8 cellular contexts compared by ENCODE assay signal in the genomic region with DNA sequence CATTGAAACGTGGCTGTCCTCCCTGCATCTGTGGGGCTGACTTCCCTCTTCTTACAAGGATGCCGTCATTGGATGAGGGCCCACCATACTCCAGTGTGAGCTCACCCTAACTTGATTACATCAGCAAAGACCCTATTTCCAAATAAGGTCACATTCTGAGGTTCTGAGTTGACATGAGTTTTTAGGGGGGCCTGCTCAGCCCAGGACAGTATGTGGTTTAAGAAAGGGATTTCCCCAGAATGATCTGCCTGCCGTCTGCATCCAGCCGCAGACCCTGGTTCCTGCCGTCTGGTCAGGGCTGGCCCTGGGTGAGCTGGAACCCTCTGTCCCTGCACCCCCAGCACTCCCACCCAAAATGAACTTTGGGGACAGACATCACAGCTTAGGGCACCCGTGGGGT.
DNase-seq lines count a peak whose midpoint lies in the region; ATAC-seq, FAIRE-seq and TF ChIP-seq lines count a peak whose summit lies in the region.
"Not testable (repeated sequence)": the region's sequence is repeated elsewhere in the genome, so short reads cannot be mapped to it uniquely, and the experiment has no call there.

No MANE protein-coding gene starts in this region.

- not testable (repeated sequence) for H3K36me3 Mint-ChIP-seq in CD8-positive, alpha-beta T cell; T-helper 17 cell (ENCODE audit: low read depth); activated CD8-positive, alpha-beta T cell treated with anti-CD3 and anti-CD28 coated beads for 36 hours (ENCODE audit: low read depth); effector memory CD8-positive, alpha-beta T cell (ENCODE audit: insufficient read depth); naive B cell; natural killer cell; stimulated activated memory B cell treated with anti-CD40 and anti-IgM and Interleukin-4, amounts not matched to agents 10 μg/mL and 1 μg/mL and 100 μg/mL, for 72 hours

- H3K9me3 ChIP-seq in CD8-positive, alpha-beta T cell (ENCODE audit: low read length); T-helper 17 cell (ENCODE audit: control insufficient read depth, low read length, poor library complexity, severe bottlenecking); GM12878 (replicated peaks; ENCODE audit: control insufficient read depth, insufficient read depth, low read length): not testable (repeated sequence)

- CTCF ChIA-PET in CD8-positive, alpha-beta T cell (lab: Charles Lee); activated CD8-positive, alpha-beta T cell treated with anti-CD3 and anti-CD28 coated beads for 36 hours (lab: Charles Lee); GM12878 (lab: Yijun Ruan, JAX): not testable (repeated sequence)

- SMC1A ChIA-PET in GM12878 (lab: Charles Lee; ENCODE audit: uncharacterized antibody, unreplicated experiment), result not testable (repeated sequence)

- H2AFZ ChIP-seq in GM12878 (ENCODE audit: control insufficient read depth, low read depth, low read length), result not testable (repeated sequence)

- not testable (repeated sequence) for H3K27me3 Mint-ChIP-seq in CD8-positive, alpha-beta T cell (ENCODE audit: low read depth); T-helper 17 cell; activated CD8-positive, alpha-beta T cell treated with anti-CD3 and anti-CD28 coated beads for 36 hours; effector memory CD8-positive, alpha-beta T cell; naive B cell; natural killer cell (ENCODE audit: low read depth in 2 of 2); stimulated activated memory B cell treated with anti-CD40 and anti-IgM and Interleukin-4, amounts not matched to agents 10 μg/mL and 1 μg/mL and 100 μg/mL, for 72 hours

- FAIRE-seq in GM12878 (lab: Jason Lieb, UNC), result not testable (repeated sequence)

- H3K4me1 Mint-ChIP-seq in CD8-positive, alpha-beta T cell (ENCODE audit: low read depth); T-helper 17 cell; activated CD8-positive, alpha-beta T cell treated with anti-CD3 and anti-CD28 coated beads for 36 hours (ENCODE audit: low read depth); effector memory CD8-positive, alpha-beta T cell (ENCODE audit: low read depth in 2 of 2); naive B cell; natural killer cell; stimulated activated memory B cell treated with anti-CD40 and anti-IgM and Interleukin-4, amounts not matched to agents 10 μg/mL and 1 μg/mL and 100 μg/mL, for 72 hours: not testable (repeated sequence)

- TF ChIP-seq EP300 in GM12878 (IDR thresholded peaks at IDR 0.05; ENCODE audit: borderline replicate concordance in 1 of 2, control insufficient read depth in 1 of 2, low read depth in 2 of 2, low read length in 2 of 2), result not testable (repeated sequence)

- H3K9me3 Mint-ChIP-seq in CD8-positive, alpha-beta T cell; activated CD8-positive, alpha-beta T cell treated with anti-CD3 and anti-CD28 coated beads for 36 hours; effector memory CD8-positive, alpha-beta T cell; naive B cell; natural killer cell; stimulated activated memory B cell treated with anti-CD40 and anti-IgM and Interleukin-4, amounts not matched to agents 10 μg/mL and 1 μg/mL and 100 μg/mL, for 72 hours: not testable (repeated sequence)

- intact Hi-C loops in CD8-positive, alpha-beta T cell (cut with DNase I, micrococcal nuclease); activated CD8-positive, alpha-beta T cell treated with anti-CD3 and anti-CD28 coated beads for 36 hours (cut with micrococcal nuclease); GM12878 (cut with micrococcal nuclease; ENCODE audit: unreplicated experiment); natural killer cell (cut with micrococcal nuclease): not testable (repeated sequence)

- not testable (repeated sequence) for H3K27ac ChIP-seq in CD8-positive, alpha-beta T cell (ENCODE audit: low read depth, low read length); GM12878 (ENCODE audit: control insufficient read depth, insufficient read depth)

- H3K4me1 ChIP-seq in CD8-positive, alpha-beta T cell (ENCODE audit: insufficient read depth, low read length); GM12878 (ENCODE audit: control insufficient read depth, insufficient read depth, low read length): not testable (repeated sequence)

- H3K9ac ChIP-seq in GM12878 (ENCODE audit: control insufficient read depth, insufficient read depth, low read length), result not testable (repeated sequence)

- not testable (repeated sequence) for TF ChIP-seq RAD21 in GM12878 (IDR thresholded peaks at IDR 0.05; ENCODE audit: insufficient read depth, low read depth, low read length)

- DNase-seq in CD8-positive, alpha-beta T cell; T-helper 17 cell; activated CD8-positive, alpha-beta T cell treated with anti-CD3 and anti-CD28 coated beads for 36 hours; GM12878 (ENCODE audit: low read depth, low spot score); effector memory CD8-positive, alpha-beta T cell; naive B cell; natural killer cell: not testable (repeated sequence)

- H3K27ac Mint-ChIP-seq in CD8-positive, alpha-beta T cell; T-helper 17 cell; activated CD8-positive, alpha-beta T cell treated with anti-CD3 and anti-CD28 coated beads for 36 hours; effector memory CD8-positive, alpha-beta T cell; naive B cell; natural killer cell; stimulated activated memory B cell treated with anti-CD40 and anti-IgM and Interleukin-4, amounts not matched to agents 10 μg/mL and 1 μg/mL and 100 μg/mL, for 72 hours: not testable (repeated sequence)

- not testable (repeated sequence) for H3K4me3 ChIP-seq in CD8-positive, alpha-beta T cell (ENCODE audit: low read depth, low read length); GM12878

- not testable (repeated sequence) for TF ChIP-seq POLR2A in GM12878 (IDR thresholded peaks at IDR 0.05; ENCODE audit: low read depth, low read length)

- BruUV-seq in GM12878 (replicated peaks; lab: Mats Ljungman, UMichigan), result not testable (repeated sequence)

- not testable (repeated sequence) for H3K79me2 ChIP-seq in GM12878 (ENCODE audit: control insufficient read depth, insufficient read depth, low read length)

- H3K4me3 Mint-ChIP-seq in CD8-positive, alpha-beta T cell; T-helper 17 cell; activated CD8-positive, alpha-beta T cell treated with anti-CD3 and anti-CD28 coated beads for 36 hours; effector memory CD8-positive, alpha-beta T cell; naive B cell; natural killer cell; stimulated activated memory B cell treated with anti-CD40 and anti-IgM and Interleukin-4, amounts not matched to agents 10 μg/mL and 1 μg/mL and 100 μg/mL, for 72 hours: not testable (repeated sequence)

- not testable (repeated sequence) for H3K36me3 ChIP-seq in CD8-positive, alpha-beta T cell (ENCODE audit: insufficient read depth, low read length); GM12878 (ENCODE audit: control insufficient read depth in 2 of 2, insufficient read depth in 2 of 2, low read length in 1 of 2)

- in situ Hi-C loops in GM12878 (cut with MboI), result not testable (repeated sequence)

- not testable (repeated sequence) for TF ChIP-seq CTCF in CD8-positive, alpha-beta T cell (IDR thresholded peaks at IDR 0.05); activated CD8-positive, alpha-beta T cell treated with anti-CD3 and anti-CD28 coated beads for 36 hours (IDR thresholded peaks at IDR 0.05); GM12878 (IDR thresholded peaks at IDR 0.05 in 2 of 3, conservative IDR thresholded peaks at IDR 0.05 in 1 of 3; ENCODE audit: control insufficient read depth in 2 of 3, extremely low read depth in 1 of 3, insufficient read depth in 1 of 3, low read depth in 3 of 3, low read length in 3 of 3); natural killer cell (IDR thresholded peaks at IDR 0.05)

- RAD21 ChIA-PET in GM12878 (lab: Charles Lee; ENCODE audit: unreplicated experiment), result not testable (repeated sequence)

- no CpG with 5 or more reads among the region's 6 CpGs for WGBS in GM12878 (ENCODE audit: insufficient coverage, insufficient replicate concordance, low lambda C conversion rate, missing lambda C conversion rate)

- POLR2A ChIA-PET in CD8-positive, alpha-beta T cell (lab: Charles Lee); activated CD8-positive, alpha-beta T cell treated with anti-CD3 and anti-CD28 coated beads for 36 hours (lab: Charles Lee); GM12878 (lab: Charles Lee): not testable (repeated sequence)

- not testable (repeated sequence) for H3K4me2 ChIP-seq in GM12878 (ENCODE audit: control insufficient read depth, insufficient read depth)

- H3K27me3 ChIP-seq in CD8-positive, alpha-beta T cell (ENCODE audit: insufficient read depth, low read length); GM12878 (replicated peaks in 1 of 2; ENCODE audit: control insufficient read depth in 2 of 2, insufficient read depth in 2 of 2, low read length in 1 of 2): not testable (repeated sequence)

- peak; percentile 65 for ATAC-seq in CD8-positive, alpha-beta T cell
- ATAC-seq in T-helper 17 cell (peak; percentile 36), GM12878 (peak; percentile 71), naive B cell (ENCODE audit: low read depth in 2 of 2) (peak; percentile 53 to 65), natural killer cell (peak in 2 of 3 donors; percentile 58 to 69)
- peak; percentile 41 for ATAC-seq in activated CD8-positive, alpha-beta T cell treated with anti-CD3 and anti-CD28 coated beads for 36 hours
- peak; percentile 59 for ATAC-seq in effector memory CD8-positive, alpha-beta T cell (replicated peaks)
- peak; percentile 55 for ATAC-seq in stimulated activated memory B cell treated with anti-CD40 and anti-IgM and Interleukin-4, amounts not matched to agents 10 μg/mL and 1 μg/mL and 100 μg/mL, for 72 hours

- H4K20me1 ChIP-seq in GM12878 (ENCODE audit: control insufficient read depth, insufficient read depth), result not testable (repeated sequence)
